In genomic region chr17:5254903-5255521, GRCh38 we compare ENCODE assay signal across 1 cellular context.
TF ChIP-seq lines count a peak whose summit lies in the region.

No MANE protein-coding gene starts in this region.

TF ChIP-seq in HepG2, 621 proteins besides CTCF, POLR2A, EP300 and RAD21:
- TF ChIP-seq IRF1 (CRISPR knock-in tag; IDR thresholded peaks at IDR 0.05; ENCODE audit: low read depth) (no peak), MTA1 (CRISPR knock-in tag; IDR thresholded peaks at IDR 0.05; ENCODE audit: borderline replicate concordance) (no peak), SRSF4 (IDR thresholded peaks at IDR 0.05; ENCODE audit: low read depth, low read length, poor library complexity, severe bottlenecking) (no peak), AHR (CRISPR knock-in tag; IDR thresholded peaks at IDR 0.05) (no peak), TP53 (CRISPR knock-in tag; conservative IDR thresholded peaks at IDR 0.05) (no peak), DPF2 (CRISPR knock-in tag; IDR thresholded peaks at IDR 0.05; ENCODE audit: borderline replicate concordance, low read depth) (no peak), MXI1 (IDR thresholded peaks at IDR 0.05; ENCODE audit: borderline replicate concordance, low read depth, low read length) (no peak), ZKSCAN8 (CRISPR knock-in tag; IDR thresholded peaks at IDR 0.05; ENCODE audit: borderline replicate concordance) (no peak)
- TF ChIP-seq, protein P1, sequence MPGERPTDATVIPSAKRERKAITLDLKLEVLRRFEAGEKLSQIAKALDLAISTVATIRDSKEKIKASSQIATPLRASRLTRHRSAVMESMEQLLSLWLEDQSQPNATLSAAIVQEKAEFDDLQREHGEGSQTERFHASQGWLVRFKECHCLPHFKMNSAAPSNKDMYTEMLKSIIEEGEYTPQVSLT (CRISPR knock-in tag; IDR thresholded peaks at IDR 0.05; ENCODE audit: borderline replicate concordance, low read depth), result no peak
- TF ChIP-seq, protein P2, sequence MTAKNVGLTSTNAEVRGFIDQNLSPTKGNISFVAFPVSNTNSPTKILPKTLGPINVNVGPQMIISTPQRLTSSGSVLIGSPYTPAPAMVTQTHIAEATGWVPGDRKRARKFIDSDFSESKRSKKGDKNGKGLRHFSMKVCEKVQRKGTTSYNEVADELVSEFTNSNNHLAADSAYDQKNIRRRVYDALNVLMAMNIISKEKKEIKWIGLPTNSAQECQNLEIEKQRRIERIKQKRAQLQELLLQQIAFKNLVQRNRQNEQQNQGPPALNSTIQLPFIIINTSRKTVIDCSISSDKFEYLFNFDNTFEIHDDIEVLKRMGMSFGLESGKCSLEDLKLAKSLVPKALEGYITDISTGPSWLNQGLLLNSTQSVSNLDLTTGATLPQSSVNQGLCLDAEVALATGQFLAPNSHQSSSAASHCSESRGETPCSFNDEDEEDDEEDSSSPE (CRISPR knock-in tag; IDR thresholded peaks at IDR 0.05), result no peak
